In the genomic region with DNA sequence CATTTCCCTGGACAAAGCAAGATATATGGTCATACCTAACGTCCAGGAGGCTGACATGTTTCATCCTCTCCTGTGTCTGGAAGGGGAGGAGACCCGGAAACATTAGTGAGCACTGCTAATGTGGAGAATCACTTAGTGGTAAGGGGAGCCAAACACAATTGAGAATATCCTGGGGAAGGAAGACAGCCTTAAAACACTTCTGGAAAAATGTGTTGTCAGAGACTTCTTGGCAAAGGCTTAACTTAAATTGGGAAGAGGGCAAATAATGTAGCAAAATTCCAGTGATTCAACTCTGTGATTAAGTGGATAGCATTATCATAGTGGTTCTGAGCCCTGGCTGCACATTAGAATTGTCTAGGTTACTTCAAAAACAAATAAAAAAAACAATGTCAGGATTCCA, we compare ENCODE assay signal across 25 cellular contexts. TPM values are rescaled to one million over a fixed set of nuclear protein-coding genes. Genes with fewer than 3 reads are reported as not detected.
DNase-seq lines count a peak whose midpoint lies in the region; ATAC-seq and TF ChIP-seq lines count a peak whose summit lies in the region.
"Had no signal": no experiment of that assay in that cellular context is flagged by ENCODE, and none has a peak within 500 bp of the region (broad histone marks: within the 10 kb centered on the region; RNA-seq: fewer than 3 reads in every experiment).

No MANE protein-coding gene starts in this region.

- no peak for TF ChIP-seq CTCF in gastroesophageal sphincter (IDR thresholded peaks at IDR 0.05)
- TF ChIP-seq CTCF in parathyroid adenoma (IDR thresholded peaks at IDR 0.05): no peak
- no peak for TF ChIP-seq CTCF in SK-N-SH (IDR thresholded peaks at IDR 0.05)

- H3K4me2 ChIP-seq in parathyroid adenoma (ENCODE audit: low read length) (no peak overlapping the region), SK-N-SH (no peak overlapping the region)
- H3K4me2 ChIP-seq: BLaER1 had no signal

- no peaks in the 10 kb centered on the region for H3F3A ChIP-seq in SK-N-SH (replicated peaks; ENCODE audit: insufficient read depth)

- TF ChIP-seq EP300 in gastroesophageal sphincter (IDR thresholded peaks at IDR 0.05): no peak
- no peak for TF ChIP-seq EP300 in SK-N-SH (IDR thresholded peaks at IDR 0.05; ENCODE audit: borderline replicate concordance in 1 of 2, low read depth in 1 of 2, low read length in 1 of 2)

- no peaks in the 10 kb centered on the region for H4K20me1 ChIP-seq in SK-N-SH (ENCODE audit: insufficient read depth)
- H4K20me1 ChIP-seq: BLaER1 had no signal

- POLR2A ChIA-PET in SK-N-SH (lab: Yijun Ruan, JAX): no interaction called here

- peak overlapping the region; percentile 40 to 77 (median 68) for H3K27ac ChIP-seq in gastroesophageal sphincter
- peak overlapping the region; percentile 49 for H3K27ac ChIP-seq in parathyroid adenoma
- no peak overlapping the region for H3K27ac ChIP-seq in SK-N-SH (ENCODE audit: low read depth in 2 of 2, low read length in 1 of 2)
- H3K27ac ChIP-seq: 22Rv1, BLaER1 had no signal

- ATAC-seq in Right ventricle myocardium inferior (peak; percentile 31), gastroesophageal sphincter (peak; percentile 40), GM18867 (IDR thresholded peaks at IDR 0.05; ENCODE audit: unreplicated experiment) (no peak)
- ATAC-seq: activated CD8-positive, alpha-beta T cell treated with anti-CD3 and anti-CD28 coated beads for 36 hours; stimulated activated memory B cell treated with anti-CD40 and anti-IgM and Interleukin-4, amounts not matched to agents 10 μg/mL and 1 μg/mL and 100 μg/mL, for 72 hours had no signal

- no peak for DNase-seq in Right ventricle myocardium inferior (ENCODE audit: missing footprints)
- no peak for DNase-seq in cardiac septum (ENCODE audit: low spot score)
- DNase-seq in GM19238 (ENCODE audit: insufficient read length, low spot score): no peak
- DNase-seq in NCI-H1417 treated with DMSO at 0.1 percent for 48 hours (lab: John Stamatoyannopoulos, UW): no peak
- no peak for DNase-seq in SK-N-SH
- DNase-seq: activated B cell treated with CpG ODN at 0.5 μM for 24 hours; activated CD8-positive, alpha-beta T cell treated with anti-CD3 and anti-CD28 coated beads for 36 hours; activated naive CD4-positive, alpha-beta T cell treated with anti-CD3 and anti-CD28 coated beads for 36 hours; activated T-cell treated with anti-CD3 and anti-CD28 coated beads, Interleukin-2, amount 50 U/mL, for 1 hour; foreskin melanocyte; H9; MG63; NCI-H146; NCI-H2171; NCI-H748 treated with DMSO at 0.1 percent for 48 hours; retina had no signal

- no peak overlapping the region for H3K9ac ChIP-seq in parathyroid adenoma
- no peak overlapping the region for H3K9ac ChIP-seq in SK-N-SH
- H3K9ac ChIP-seq: BLaER1 had no signal

- no peaks in the 10 kb centered on the region for H3K9me2 ChIP-seq in SK-N-SH

- H3K27me3 ChIP-seq in gastroesophageal sphincter (no peaks in the 10 kb centered on the region), parathyroid adenoma (ENCODE audit: control insufficient read depth, insufficient read depth, low read length) (no peaks in the 10 kb centered on the region), SK-N-SH (ENCODE audit: insufficient read depth) (no peaks in the 10 kb centered on the region)
- H3K27me3 ChIP-seq: BLaER1, MG63 had no signal

- H3K4me1 ChIP-seq in gastroesophageal sphincter (peaks cover 11 to 60% (median 12%) of the 10 kb centered on the region in 3 donors), parathyroid adenoma (no peaks in the 10 kb centered on the region), SK-N-SH (ENCODE audit: control insufficient read depth in 1 of 2, insufficient read depth in 2 of 2, low read depth in 1 of 2, low read length in 1 of 2) (no peaks in the 10 kb centered on the region)
- H3K4me1 ChIP-seq: BLaER1 had no signal

- CTCF ChIA-PET in SK-N-SH (lab: Yijun Ruan, JAX): no interaction called here

- no peak for TF ChIP-seq RAD21 in SK-N-SH (IDR thresholded peaks at IDR 0.05; ENCODE audit: low read length)

- H3K4me3 ChIP-seq in gastroesophageal sphincter: no peak overlapping the region
- H3K4me3 ChIP-seq in parathyroid adenoma (ENCODE audit: low read depth, low read length): no peak overlapping the region
- H3K4me3 ChIP-seq in SK-N-SH (ENCODE audit: low read depth in 2 of 2, low read length in 1 of 2): no peak overlapping the region
- H3K4me3 ChIP-seq: BLaER1, MG63 had no signal

- peaks cover 14 to 78% of the 10 kb centered on the region in 2 donors for H3K36me3 ChIP-seq in gastroesophageal sphincter
- H3K36me3 ChIP-seq in parathyroid adenoma (ENCODE audit: control insufficient read depth, insufficient read depth, low read length): no peaks in the 10 kb centered on the region
- H3K36me3 ChIP-seq in SK-N-SH (replicated peaks in 1 of 2; ENCODE audit: control insufficient read depth in 1 of 2, insufficient read depth in 2 of 2, low read length in 1 of 2): no peaks in the 10 kb centered on the region
- H3K36me3 ChIP-seq: BLaER1, MG63 had no signal

- intact Hi-C loops in Right ventricle myocardium inferior (cut with DNase I) (loop anchor here (5.0 kb wide), 1 partner anchor 38 kb away; the partner anchor contains the start of gene SPARCL1), cardiac septum (cut with DNase I) (loop anchor here (1.0 kb wide), 1 partner anchor 31 kb away; no protein-coding TSS in a partner anchor)

- WGBS in gastroesophageal sphincter (ENCODE audit: low coverage in 1 of 2), 2 donors: 67% methylated on average over 1 of the region's 2 CpGs; no CpG with 5 or more reads in 1 of the 2 donors
- WGBS in SK-N-SH (ENCODE audit: low lambda C conversion rate): 72% methylated on average over 2 of the region's 2 CpGs

- H3K79me2 ChIP-seq in parathyroid adenoma: no peaks in the 10 kb centered on the region
- H3K79me2 ChIP-seq in SK-N-SH (ENCODE audit: insufficient read depth): no peaks in the 10 kb centered on the region

- H3K9me3 ChIP-seq in gastroesophageal sphincter (peaks cover 0 to 13% (median 0%) of the 10 kb centered on the region in 3 donors), parathyroid adenoma (ENCODE audit: control insufficient read depth, low read length) (no peaks in the 10 kb centered on the region), SK-N-SH (no peaks in the 10 kb centered on the region)
- H3K9me3 ChIP-seq: MG63 had no signal

- no peak for TF ChIP-seq POLR2A in gastroesophageal sphincter (IDR thresholded peaks at IDR 0.05)

- H2AFZ ChIP-seq in parathyroid adenoma: no peak overlapping the region
- H2AFZ ChIP-seq in SK-N-SH (ENCODE audit: low read depth): no peak overlapping the region

TF ChIP-seq in SK-N-SH, 30 proteins besides CTCF, POLR2A, EP300 and RAD21:
- TF ChIP-seq FOXM1 (IDR thresholded peaks at IDR 0.05; ENCODE audit: low read depth) (no peak), NFIC (IDR thresholded peaks at IDR 0.05; ENCODE audit: borderline replicate concordance) (no peak), SIN3A (IDR thresholded peaks at IDR 0.05; ENCODE audit: borderline replicate concordance, low read depth, low read length) (no peak), SMC3 (IDR thresholded peaks at IDR 0.05; ENCODE audit: low read depth, low read length) (no peak), GABPA (IDR thresholded peaks at IDR 0.05; ENCODE audit: low read depth) (no peak)

RNA-seq across cellular contexts. Expression of gene SPARCL1, which starts 39.5 kb away (rescaled TPM):
- total RNA-seq in Right ventricle myocardium inferior: 500 TPM
- 202 TPM for total RNA-seq in cardiac septum
- 1,000 to 10,000 TPM; 1,558 to 2,335 (median 1,828) TPM for total RNA-seq in gastroesophageal sphincter
- not detected in 2 replicates for polyA plus RNA-seq in SK-N-SH (2012; rRNA removed)
- polyA plus RNA-seq in SK-N-SH (2012; cell fraction: cytosol; rRNA removed): 0.01 and 0.03 TPM in 2 replicates
- polyA plus RNA-seq in SK-N-SH (2012; cell fraction: nucleus; rRNA removed): not detected in 2 replicates
- total RNA-seq: activated B cell treated with CpG ODN at 0.5 μM for 24 hours; activated CD8-positive, alpha-beta T cell treated with anti-CD3 and anti-CD28 coated beads for 36 hours; activated naive CD4-positive, alpha-beta T cell treated with anti-CD3 and anti-CD28 coated beads for 36 hours; mononuclear cell; SK-MEL-5 had no signal
- polyA plus RNA-seq: IgD-negative memory B cell had no signal

Comparison
In these comparisons a context has a peak if more than half of its experiments do, and no peak if none do; other contexts are left out.
1. H3K27ac ChIP-seq: peak in gastroesophageal sphincter (4 of 4) and parathyroid adenoma (single experiment); none in SK-N-SH (0 of 2).